In genomic region chr10:91517394-91517793, GRCh38 we compare ENCODE assay signal across 29 cellular contexts.
"Had no signal": no experiment of that assay in that cellular context is flagged by ENCODE, and none has a peak within 500 bp of the region (broad histone marks: within the 10 kb centered on the region; RNA-seq: fewer than 3 reads in every experiment).

No MANE protein-coding gene starts in this region.

- H3K9me3 Mint-ChIP-seq: stimulated activated effector memory CD8-positive, alpha-beta T cell treated with anti-CD3 and anti-CD28 coated beads, Interleukin-12 subunit alpha, Interleukin-12 subunit beta, amount 100 ng/mL, for 72 hours; stimulated activated naive CD8-positive, alpha-beta T cell treated with anti-CD3 and anti-CD28 coated beads, Interleukin-15, Interleukin-2, amounts not matched to agents 100 ng/mL and 50 ng/mL, for 24 hours had no signal

- H3K27me3 ChIP-seq: stomach, suprapubic skin, testis, thyroid gland, tibial artery, tibial nerve, transverse colon, upper lobe of left lung, upper lobe of right lung, uterus, vagina had no signal

- H3K4me3 ChIP-seq: stomach, suprapubic skin, testis, thoracic aorta, thyroid gland, tibial artery, tibial nerve, transverse colon, upper lobe of left lung, upper lobe of right lung, uterus, vagina had no signal

- H3K4me1 ChIP-seq: thyroid gland, tibial nerve, upper lobe of right lung had no signal

- H3K36me3 ChIP-seq: suprapubic skin, thoracic aorta, thyroid gland, tibial artery, transverse colon, uterus, vagina had no signal

- H3K4me1 Mint-ChIP-seq: stimulated activated effector memory CD8-positive, alpha-beta T cell treated with anti-CD3 and anti-CD28 coated beads, Interleukin-12 subunit alpha, Interleukin-12 subunit beta, amount 100 ng/mL, for 72 hours; stimulated activated naive CD8-positive, alpha-beta T cell treated with anti-CD3 and anti-CD28 coated beads, Interleukin-15, amount 100 ng/mL, for 72 hours had no signal

- FAIRE-seq: urothelium cell line had no signal

- H3K4me3 Mint-ChIP-seq: stimulated activated effector memory CD8-positive, alpha-beta T cell treated with anti-CD3 and anti-CD28 coated beads, Interleukin-12 subunit alpha, Interleukin-12 subunit beta, amount 100 ng/mL, for 72 hours; stimulated activated memory B cell treated with anti-CD40 and anti-IgM and Interleukin-4, amounts not matched to agents 10 μg/mL and 1 μg/mL and 100 μg/mL, for 72 hours; stimulated activated naive B cell treated with anti-CD40 and anti-IgM and Interleukin-4, amounts not matched to agents 10 μg/mL and 1 μg/mL and 100 μg/mL, for 72 hours; stimulated activated naive CD8-positive, alpha-beta T cell treated with anti-CD3 and anti-CD28 coated beads, Interleukin-15, amount 100 ng/mL, for 72 hours; stimulated activated naive CD8-positive, alpha-beta T cell treated with anti-CD3 and anti-CD28 coated beads, Interleukin-15, Interleukin-2, amounts not matched to agents 100 ng/mL and 50 ng/mL, for 24 hours; type B pancreatic cell had no signal

- H3K9me3 ChIP-seq: stomach, suprapubic skin, testis, thoracic aorta, thyroid gland, tibial artery, upper lobe of left lung, upper lobe of right lung, uterus, vagina had no signal

- H3K27ac Mint-ChIP-seq: stimulated activated effector memory CD8-positive, alpha-beta T cell treated with anti-CD3 and anti-CD28 coated beads, Interleukin-12 subunit alpha, Interleukin-12 subunit beta, amount 100 ng/mL, for 72 hours; stimulated activated memory B cell treated with anti-CD40 and anti-IgM and Interleukin-4, amounts not matched to agents 10 μg/mL and 1 μg/mL and 100 μg/mL, for 72 hours; stimulated activated naive B cell treated with anti-CD40 and anti-IgM and Interleukin-4, amounts not matched to agents 10 μg/mL and 1 μg/mL and 100 μg/mL, for 72 hours; stimulated activated naive CD8-positive, alpha-beta T cell treated with anti-CD3 and anti-CD28 coated beads, Interleukin-15, amount 100 ng/mL, for 72 hours; stimulated activated naive CD8-positive, alpha-beta T cell treated with anti-CD3 and anti-CD28 coated beads, Interleukin-15, Interleukin-2, amounts not matched to agents 100 ng/mL and 50 ng/mL, for 24 hours; type B pancreatic cell had no signal

- H3K27ac ChIP-seq: stomach, suprapubic skin, testis, thoracic aorta, thyroid gland, tibial artery, tibial nerve, transverse colon, upper lobe of left lung, upper lobe of right lung, uterus, vagina had no signal

- H3K36me3 Mint-ChIP-seq: stimulated activated effector memory CD8-positive, alpha-beta T cell treated with anti-CD3 and anti-CD28 coated beads, Interleukin-12 subunit alpha, Interleukin-12 subunit beta, amount 100 ng/mL, for 72 hours had no signal

- ATAC-seq: stimulated activated effector memory CD8-positive, alpha-beta T cell treated with anti-CD3 and anti-CD28 coated beads, Interleukin-12 subunit alpha, Interleukin-12 subunit beta, amount 100 ng/mL, for 72 hours; stimulated activated memory B cell treated with anti-CD40 and anti-IgM and Interleukin-4, amounts not matched to agents 10 μg/mL and 1 μg/mL and 100 μg/mL, for 72 hours; stimulated activated naive B cell treated with anti-CD40 and anti-IgM and Interleukin-4, amounts not matched to agents 10 μg/mL and 1 μg/mL and 100 μg/mL, for 72 hours; stimulated activated naive CD8-positive, alpha-beta T cell treated with anti-CD3 and anti-CD28 coated beads, Interleukin-15, amount 100 ng/mL, for 72 hours; stimulated activated naive CD8-positive, alpha-beta T cell treated with anti-CD3 and anti-CD28 coated beads, Interleukin-15, Interleukin-2, amounts not matched to agents 100 U/mL and 50 U/mL, for 24 hours; upper lobe of right lung had no signal

- DNase-seq: stimulated activated CD4-positive, alpha-beta T cell treated with anti-CD3 and anti-CD28 coated beads, Interleukin-2, amount 100 ng/mL, for 48 hours; stimulated activated CD4-positive, alpha-beta T cell treated with anti-CD3 and anti-CD28 coated beads, Interleukin-4, amount 100 ng/mL, for 1 hour; stimulated activated CD4-positive, alpha-beta T cell treated with anti-CD3 and anti-CD28 coated beads, Interleukin-4, amount 100 ng/mL, for 24 hours; stimulated activated CD4-positive, alpha-beta T cell treated with anti-CD3 and anti-CD28 coated beads, Interleukin-4, amount 100 ng/mL, for 4 hours; stimulated activated CD8-positive, alpha-beta memory T cell treated with anti-CD3 and anti-CD28 coated beads, Interleukin-4, amount 100 ng/mL, for 48 hours; stimulated activated naive B cell treated with anti-CD40 and anti-IgM and Interleukin-4, amounts not matched to agents 10 μg/mL and 1 μg/mL and 100 μg/mL, for 72 hours; stimulated activated naive CD4-positive, alpha-beta T cell; stimulated activated naive CD4-positive, alpha-beta T cell treated with Interleukin-2 at 50 U/mL for 16 hours; stimulated activated naive CD8-positive, alpha-beta T cell treated with anti-CD3 and anti-CD28 coated beads, Interleukin-15, amount 100 ng/mL, for 72 hours; stimulated activated naive CD8-positive, alpha-beta T cell treated with anti-CD3 and anti-CD28 coated beads, Interleukin-15, Interleukin-2, amounts not matched to agents 100 U/mL and 50 U/mL, for 24 hours; stomach; substantia nigra; testis; thyroid gland; tibial artery; transverse colon; trophoblast cell; upper lobe of left lung; upper lobe of right lung; uterus had no signal

- H3K27me3 Mint-ChIP-seq: stimulated activated memory B cell treated with anti-CD40 and anti-IgM and Interleukin-4, amounts not matched to agents 10 μg/mL and 1 μg/mL and 100 μg/mL, for 72 hours; stimulated activated naive CD8-positive, alpha-beta T cell treated with anti-CD3 and anti-CD28 coated beads, Interleukin-15, Interleukin-2, amounts not matched to agents 100 ng/mL and 50 ng/mL, for 24 hours; type B pancreatic cell had no signal
